18 cellular contexts compared by ENCODE assay signal in genomic region chr15:58732620-58733363, GRCh38. TPM values are rescaled to one million over a fixed set of nuclear protein-coding genes. Genes with fewer than 3 reads are reported as not detected.
A peak's percentile ranks its signal among the peaks of the same experiment; 100 is the strongest.
DNase-seq lines count a peak whose midpoint lies in the region; ATAC-seq, FAIRE-seq and TF ChIP-seq lines count a peak whose summit lies in the region.
"Had no signal": no experiment of that assay in that cellular context is flagged by ENCODE, and none has a peak within 500 bp of the region (broad histone marks: within the 10 kb centered on the region; RNA-seq: fewer than 3 reads in every experiment).

No MANE protein-coding gene starts in this region.

- peaks cover 32% of the 10 kb centered on the region for H3K4me1 Mint-ChIP-seq in astrocyte (ENCODE audit: low read depth, unreplicated experiment)
- peaks cover 34% of the 10 kb centered on the region for H3K4me1 Mint-ChIP-seq in mesothelial cell of epicardium
- H3K4me1 Mint-ChIP-seq in type B pancreatic cell (ENCODE audit: unreplicated experiment): peaks cover 32% of the 10 kb centered on the region
- peaks cover 12% of the 10 kb centered on the region for H3K4me1 Mint-ChIP-seq in progenitor cell of endocrine pancreas (ENCODE audit: low read depth)

- no peak overlapping the region for H2AFZ ChIP-seq in astrocyte (ENCODE audit: low read depth, low read length)

- no peak overlapping the region for H3K4me2 ChIP-seq in astrocyte (ENCODE audit: low read length)

- no peak for ATAC-seq in Right ventricle myocardium inferior
- ATAC-seq in HG03108 (IDR thresholded peaks at IDR 0.05; ENCODE audit: unreplicated experiment): no peak
- ATAC-seq: activated T-cell treated with anti-CD3 and anti-CD28 coated beads, Interleukin-2, amount 50 U/mL, for 72 hours; stimulated activated effector memory CD8-positive, alpha-beta T cell treated with anti-CD3 and anti-CD28 coated beads, Interleukin-12 subunit alpha, Interleukin-12 subunit beta, amount 100 ng/mL, for 72 hours had no signal

- no peak for TF ChIP-seq CTCF in cardiac muscle cell (IDR thresholded peaks at IDR 0.05; ENCODE audit: low read depth, low read length)
- TF ChIP-seq CTCF in astrocyte (IDR thresholded peaks at IDR 0.05; ENCODE audit: insufficient read depth, low read depth, low read length): no peak
- TF ChIP-seq CTCF in mesothelial cell of epicardium (IDR thresholded peaks at IDR 0.05; ENCODE audit: unreplicated experiment): no peak
- no peak for TF ChIP-seq CTCF in type B pancreatic cell (conservative IDR thresholded peaks at IDR 0.05)
- TF ChIP-seq CTCF in progenitor cell of endocrine pancreas (IDR thresholded peaks at IDR 0.05; ENCODE audit: unreplicated experiment): no peak

- H3K27me3 ChIP-seq in cardiac muscle cell (no peaks in the 10 kb centered on the region), astrocyte (ENCODE audit: insufficient read depth, low read length) (no peaks in the 10 kb centered on the region)

- no peaks in the 10 kb centered on the region for H3K9me3 Mint-ChIP-seq in astrocyte (ENCODE audit: unreplicated experiment)
- no peaks in the 10 kb centered on the region for H3K9me3 Mint-ChIP-seq in mesothelial cell of epicardium
- H3K9me3 Mint-ChIP-seq in type B pancreatic cell: no peaks in the 10 kb centered on the region
- peaks cover 5% of the 10 kb centered on the region for H3K9me3 Mint-ChIP-seq in progenitor cell of endocrine pancreas (ENCODE audit: low read depth)
- H3K9me3 Mint-ChIP-seq: activated T-cell treated with anti-CD3 and anti-CD28 coated beads, Interleukin-2, amount 50 U/mL, for 72 hours; H9; stimulated activated effector memory CD8-positive, alpha-beta T cell treated with anti-CD3 and anti-CD28 coated beads, Interleukin-12 subunit alpha, Interleukin-12 subunit beta, amount 100 ng/mL, for 72 hours had no signal

- H3K27ac Mint-ChIP-seq in astrocyte (ENCODE audit: unreplicated experiment): peak overlapping the region; percentile 92
- peak overlapping the region; percentile 50 for H3K27ac Mint-ChIP-seq in mesothelial cell of epicardium
- peak overlapping the region; percentile 78 for H3K27ac Mint-ChIP-seq in type B pancreatic cell
- no peak overlapping the region for H3K27ac Mint-ChIP-seq in progenitor cell of endocrine pancreas
- H3K27ac Mint-ChIP-seq: activated T-cell treated with anti-CD3 and anti-CD28 coated beads, Interleukin-2, amount 50 U/mL, for 72 hours had no signal

- no peaks in the 10 kb centered on the region for H3K36me3 Mint-ChIP-seq in astrocyte (ENCODE audit: low read depth, unreplicated experiment)
- H3K36me3 Mint-ChIP-seq in mesothelial cell of epicardium: peaks cover 6% of the 10 kb centered on the region
- H3K36me3 Mint-ChIP-seq in type B pancreatic cell: peaks cover 22% of the 10 kb centered on the region
- H3K36me3 Mint-ChIP-seq in progenitor cell of endocrine pancreas (ENCODE audit: insufficient read depth): peaks cover 14% of the 10 kb centered on the region

- no peak overlapping the region for H3K9ac ChIP-seq in astrocyte (ENCODE audit: low read length)

- H4K20me1 ChIP-seq in astrocyte (ENCODE audit: insufficient read depth, low read length): peaks cover 60% of the 10 kb centered on the region

- H3K79me2 ChIP-seq in astrocyte (ENCODE audit: insufficient read depth, low read length): peaks cover 98% of the 10 kb centered on the region

- intact Hi-C loops in Right ventricle myocardium inferior (cut with DNase I): no loop called here

- H3K27ac ChIP-seq in cardiac muscle cell: peak overlapping the region; percentile 88
- H3K27ac ChIP-seq in astrocyte (ENCODE audit: low read depth, low read length): no peak overlapping the region

- FAIRE-seq in astrocyte (lab: Jason Lieb, UNC): no peak
- FAIRE-seq: colon, small intestine had no signal

- H3K36me3 ChIP-seq in cardiac muscle cell: no peaks in the 10 kb centered on the region
- H3K36me3 ChIP-seq in astrocyte (ENCODE audit: insufficient read depth, low read length): no peaks in the 10 kb centered on the region

- DNase-seq in cardiac muscle cell (ENCODE audit: low read depth in 1 of 2, low spot score in 1 of 2): no peak
- DNase-seq in Right ventricle myocardium inferior (ENCODE audit: missing footprints): no peak
- DNase-seq in astrocyte (ENCODE audit: low read depth): no peak
- DNase-seq in mesothelial cell of epicardium (ENCODE audit: low spot score in 2 of 2, unreplicated experiment in 2 of 2): no peak
- DNase-seq in type B pancreatic cell (ENCODE audit: extremely low spot score, unreplicated experiment): no peak
- no peak for DNase-seq in progenitor cell of endocrine pancreas (ENCODE audit: low spot score, unreplicated experiment)
- no peak for DNase-seq in NCI-H2227 (lab: John Stamatoyannopoulos, UW; ENCODE audit: unreplicated experiment)
- DNase-seq: ACHN; activated T-cell treated with anti-CD3 and anti-CD28 coated beads, Interleukin-2, amount 50 U/mL, for 72 hours; GF-D8; glutamatergic neuron; H9; occipital lobe; SIG-M5; small intestine had no signal

- H3K9me3 ChIP-seq in cardiac muscle cell (ENCODE audit: low read depth): no peaks in the 10 kb centered on the region
- H3K9me3 ChIP-seq in astrocyte (ENCODE audit: insufficient read depth, low read depth, low read length): no peaks in the 10 kb centered on the region

- peaks cover 11% of the 10 kb centered on the region for H3K4me1 ChIP-seq in cardiac muscle cell (ENCODE audit: low read depth)
- H3K4me1 ChIP-seq in astrocyte (ENCODE audit: insufficient read depth, low read length): peaks cover 12% of the 10 kb centered on the region

- peak overlapping the region; percentile 0 for H3K4me3 Mint-ChIP-seq in astrocyte (ENCODE audit: unreplicated experiment)
- H3K4me3 Mint-ChIP-seq in mesothelial cell of epicardium: no peak overlapping the region
- H3K4me3 Mint-ChIP-seq in type B pancreatic cell: peak overlapping the region; percentile 12
- no peak overlapping the region for H3K4me3 Mint-ChIP-seq in progenitor cell of endocrine pancreas (ENCODE audit: low read depth)
- H3K4me3 Mint-ChIP-seq: activated T-cell treated with anti-CD3 and anti-CD28 coated beads, Interleukin-2, amount 50 U/mL, for 72 hours; H9; stimulated activated effector memory CD8-positive, alpha-beta T cell treated with anti-CD3 and anti-CD28 coated beads, Interleukin-12 subunit alpha, Interleukin-12 subunit beta, amount 100 ng/mL, for 72 hours had no signal

- H3K27me3 Mint-ChIP-seq in astrocyte (ENCODE audit: low read depth, unreplicated experiment) (no peaks in the 10 kb centered on the region), mesothelial cell of epicardium (ENCODE audit: low read depth) (no peaks in the 10 kb centered on the region), type B pancreatic cell (no peaks in the 10 kb centered on the region), progenitor cell of endocrine pancreas (no peaks in the 10 kb centered on the region)

- H3K4me3 ChIP-seq in cardiac muscle cell (no peak overlapping the region), astrocyte (ENCODE audit: insufficient read depth, low read depth, low read length) (no peak overlapping the region)

RNA-seq across cellular contexts. Expression of gene ADAM10, which starts 16.7 kb away (rescaled TPM):
- total RNA-seq in cardiac muscle cell (129 and 163 TPM in 2 replicates), Right ventricle myocardium inferior (64.9 TPM), astrocyte (243 and 254 TPM in 2 replicates), mesothelial cell of epicardium (176 to 190 TPM (median 181 TPM) in 3 replicates), type B pancreatic cell (ENCODE audit: low replicate concordance) (228 and 438 TPM in 2 replicates), progenitor cell of endocrine pancreas (237 and 238 TPM in 2 replicates)
- 110 and 141 TPM in 2 replicates for polyA plus RNA-seq in cardiac muscle cell

RNA-seq across cellular contexts. Expression of gene MINDY2, which starts 38.3 kb away (rescaled TPM):
- total RNA-seq in cardiac muscle cell: 23.7 and 30.7 TPM in 2 replicates
- polyA plus RNA-seq in cardiac muscle cell: 40.2 and 58.4 TPM in 2 replicates
- 38.2 TPM for total RNA-seq in Right ventricle myocardium inferior
- total RNA-seq in astrocyte: 20.9 and 24.5 TPM in 2 replicates
- 27.6 to 30.1 TPM (median 29.3 TPM) in 3 replicates for total RNA-seq in mesothelial cell of epicardium
- total RNA-seq in type B pancreatic cell (ENCODE audit: low replicate concordance): 39.8 and 82.1 TPM in 2 replicates
- 23.1 and 27.1 TPM in 2 replicates for total RNA-seq in progenitor cell of endocrine pancreas

Comparison
In these comparisons a context has a peak if more than half of its experiments do, and no peak if none do; other contexts are left out.
1. H3K4me3 Mint-ChIP-seq: peak in astrocyte (single experiment) and type B pancreatic cell (single experiment); none in mesothelial cell of epicardium (single experiment) and progenitor cell of endocrine pancreas (single experiment).